ENCODE assay signal across 11 cellular contexts in genomic region chr2:178530625-178531142, GRCh38. TPM values are rescaled to one million over a fixed set of nuclear protein-coding genes. Genes with fewer than 3 reads are reported as not detected.
A peak's percentile ranks its signal among the peaks of the same experiment; 100 is the strongest.
DNase-seq lines count a peak whose midpoint lies in the region; ATAC-seq, FAIRE-seq and TF ChIP-seq lines count a peak whose summit lies in the region.
"Had no signal": no experiment of that assay in that cellular context is flagged by ENCODE, and none has a peak within 500 bp of the region (broad histone marks: within the 10 kb centered on the region; RNA-seq: fewer than 3 reads in every experiment).

No MANE protein-coding gene starts in this region.

- peak overlapping the region; percentile 39 for H3K27ac Mint-ChIP-seq in activated CD4-positive, alpha-beta T cell treated with anti-CD3 and anti-CD28 coated beads, Interleukin-2, amount 10 ng/mL, durations not matched to agents 7 days and 5 days

- intact Hi-C loops in kidney (cut with DNase I) = no loop called here

- H3K4me3 Mint-ChIP-seq in activated CD4-positive, alpha-beta T cell treated with anti-CD3 and anti-CD28 coated beads, Interleukin-2, amount 10 ng/mL, durations not matched to agents 7 days and 5 days = no peak overlapping the region

- no peaks in the 10 kb centered on the region for H3K27me3 ChIP-seq in WERI-Rb-1 (ENCODE audit: insufficient read depth, low read depth, severe bottlenecking)
- H3K27me3 ChIP-seq: BLaER1 had no signal

- FAIRE-seq in kidney (lab: Jason Lieb, UNC) = no peak

- H3K9me3 Mint-ChIP-seq in activated CD4-positive, alpha-beta T cell treated with anti-CD3 and anti-CD28 coated beads, Interleukin-2, amount 10 ng/mL, durations not matched to agents 7 days and 5 days = peaks cover 3% of the 10 kb centered on the region

- H3K9ac ChIP-seq in kidney (ENCODE audit: low read length in 2 of 2) = no peak overlapping the region
- H3K9ac ChIP-seq: BLaER1 had no signal

- H3K4me3 ChIP-seq in WERI-Rb-1 (ENCODE audit: low read depth, low read length) (no peak overlapping the region), kidney (ENCODE audit: low read length in 2 of 2) (no peak overlapping the region)
- H3K4me3 ChIP-seq: BLaER1, SK-N-MC had no signal

- peak; percentile 41 for DNase-seq in activated naive CD4-positive, alpha-beta T cell treated with Interleukin-2 at 50 U/mL for 16 hours
- DNase-seq in activated naive CD4-positive, alpha-beta T cell treated with anti-CD3 and anti-CD28 coated beads, Interleukin-2, amount 50 U/mL, for 16 hours = no peak
- peak; percentile 13 for DNase-seq in activated CD4-positive, alpha-beta T cell treated with anti-CD3 and anti-CD28 coated beads, Interleukin-2, amount 10 ng/mL, durations not matched to agents 7 days and 5 days
- DNase-seq in stimulated activated CD8-positive, alpha-beta memory T cell treated with anti-CD3 and anti-CD28 coated beads, Interleukin-4, amount 100 ng/mL, for 48 hours = peak; percentile 55
- DNase-seq in WERI-Rb-1 (no peak), kidney (no peak), HuH-7 (ENCODE audit: low spot score) (no peak)
- DNase-seq: hippocampal formation had no signal

- H3K27me3 Mint-ChIP-seq in activated CD4-positive, alpha-beta T cell treated with anti-CD3 and anti-CD28 coated beads, Interleukin-2, amount 10 ng/mL, durations not matched to agents 7 days and 5 days = no peaks in the 10 kb centered on the region

- no peaks in the 10 kb centered on the region for H3K9me3 ChIP-seq in WERI-Rb-1 (ENCODE audit: severe bottlenecking)
- no peaks in the 10 kb centered on the region for H3K9me3 ChIP-seq in kidney (ENCODE audit: control insufficient read depth in 1 of 2, low read length in 2 of 2)
- H3K9me3 ChIP-seq: BLaER1 had no signal

- peak; percentile 98 for ATAC-seq in HG03045 (IDR thresholded peaks at IDR 0.05; ENCODE audit: unreplicated experiment)

- H3K36me3 Mint-ChIP-seq in activated CD4-positive, alpha-beta T cell treated with anti-CD3 and anti-CD28 coated beads, Interleukin-2, amount 10 ng/mL, durations not matched to agents 7 days and 5 days (ENCODE audit: low read depth) = peaks cover 54% of the 10 kb centered on the region

- H3K27ac ChIP-seq in WERI-Rb-1 (no peak overlapping the region), kidney (ENCODE audit: low read depth in 2 of 2, low read length in 2 of 2) (no peak overlapping the region)
- H3K27ac ChIP-seq: BLaER1, SK-N-MC had no signal

- H3K4me1 Mint-ChIP-seq in activated CD4-positive, alpha-beta T cell treated with anti-CD3 and anti-CD28 coated beads, Interleukin-2, amount 10 ng/mL, durations not matched to agents 7 days and 5 days = peaks cover 42% of the 10 kb centered on the region

- TF ChIP-seq CTCF in WERI-Rb-1 (IDR thresholded peaks at IDR 0.05; ENCODE audit: low read depth, low read length) (no peak), kidney (IDR thresholded peaks at IDR 0.05; ENCODE audit: borderline replicate concordance, extremely low read depth, insufficient read depth) (no peak)

- POLR2A ChIA-PET in activated CD4-positive, alpha-beta T cell treated with anti-CD3 and anti-CD28 coated beads, Interleukin-2, amount 10 ng/mL, durations not matched to agents 7 days and 5 days (lab: Charles Lee) = no interaction called here

- peaks cover 28% of the 10 kb centered on the region for H3K36me3 ChIP-seq in WERI-Rb-1
- H3K36me3 ChIP-seq in kidney (ENCODE audit: control insufficient read depth in 1 of 2, insufficient read depth in 2 of 2, low read length in 2 of 2) = peaks cover 11 to 20% of the 10 kb centered on the region in 2 donors

- CTCF ChIA-PET in activated CD4-positive, alpha-beta T cell treated with anti-CD3 and anti-CD28 coated beads, Interleukin-2, amount 10 ng/mL, durations not matched to agents 7 days and 5 days (lab: Charles Lee) = interaction anchor here (1.1 to 1.3 kb wide), 2 partner anchors 11 to 22 kb away, joined by 3 read pairs; no protein-coding TSS in a partner anchor

- H3K4me1 ChIP-seq in kidney (ENCODE audit: control insufficient read depth in 1 of 2, insufficient read depth in 1 of 2, low read depth in 1 of 2, low read length in 2 of 2) = no peaks in the 10 kb centered on the region
- H3K4me1 ChIP-seq: BLaER1 had no signal

RNA-seq across cellular contexts. Expression of gene PLEKHA3, which starts 50.4 kb away (rescaled TPM):
- 10 to 100 TPM; 21.4 to 24.7 TPM for total RNA-seq in activated CD4-positive, alpha-beta T cell treated with anti-CD3 and anti-CD28 coated beads, Interleukin-2, amount 10 ng/mL, durations not matched to agents 7 days and 5 days
- 34.2 TPM for total RNA-seq in kidney
- 9.4 TPM for polyA plus RNA-seq in kidney (ENCODE audit: insufficient read depth, low read depth, low replicate concordance)

RNA-seq across cellular contexts. Expression of gene FKBP7, which starts 52.3 kb away (rescaled TPM):
- 1 to 10 TPM; 1.4 to 2.1 TPM for total RNA-seq in activated CD4-positive, alpha-beta T cell treated with anti-CD3 and anti-CD28 coated beads, Interleukin-2, amount 10 ng/mL, durations not matched to agents 7 days and 5 days
- total RNA-seq in kidney = 8.2 TPM
- 10.8 TPM for polyA plus RNA-seq in kidney (ENCODE audit: insufficient read depth, low read depth, low replicate concordance)

Comparison
In these comparisons a context has a peak if more than half of its experiments do, and no peak if none do; other contexts are left out.
1. DNase-seq: peak in activated naive CD4-positive, alpha-beta T cell treated with Interleukin-2 at 50 U/mL for 16 hours (single experiment), activated CD4-positive, alpha-beta T cell treated with anti-CD3 and anti-CD28 coated beads, Interleukin-2, amount 10 ng/mL, durations not matched to agents 7 days and 5 days (single experiment) and stimulated activated CD8-positive, alpha-beta memory T cell treated with anti-CD3 and anti-CD28 coated beads, Interleukin-4, amount 100 ng/mL, for 48 hours (single experiment); none in activated naive CD4-positive, alpha-beta T cell treated with anti-CD3 and anti-CD28 coated beads, Interleukin-2, amount 50 U/mL, for 16 hours (single experiment), WERI-Rb-1 (single experiment), kidney (single experiment) and HuH-7 (single experiment).